ENCODE assay signal across 9 cellular contexts in genomic region chr19:13104848-13105646, GRCh38. TPM values are rescaled to one million over a fixed set of nuclear protein-coding genes. Genes with fewer than 3 reads are reported as not detected.
DNase-seq lines count a peak whose midpoint lies in the region; ATAC-seq and TF ChIP-seq lines count a peak whose summit lies in the region.
"Had no signal": no experiment of that assay in that cellular context is flagged by ENCODE, and none has a peak within 500 bp of the region (broad histone marks: within the 10 kb centered on the region; RNA-seq: fewer than 3 reads in every experiment).

No MANE protein-coding gene starts in this region.

- TSS peak; percentile 49 for BruUV-seq in PC-3 (replicated peaks; lab: Mats Ljungman, UMichigan)

- H3K4me2 ChIP-seq in SK-N-SH (no peak overlapping the region), PC-3 (ENCODE audit: low read length) (peak overlapping the region; percentile 52)

- H3K9ac ChIP-seq in SK-N-SH (no peak overlapping the region), PC-3 (ENCODE audit: low read length) (0 out of 2 replicates have a peak overlapping the region, but pooled peaks have one; percentile 14)

- ATAC-seq in SK-N-SH treated with all-trans-retinoic acid at 6 μM for 48 hours (no peak), PC-3 (peak; percentile 11; the same call in 1 of the 2 replicates), HG02678 (IDR thresholded peaks at IDR 0.05; ENCODE audit: unreplicated experiment) (no peak), HG03196 (IDR thresholded peaks at IDR 0.05; ENCODE audit: unreplicated experiment) (no peak)
- peak; percentile 5 for ATAC-seq in stimulated activated naive CD8-positive, alpha-beta T cell treated with anti-CD3 and anti-CD28 coated beads, Interleukin-15, Interleukin-2, amounts not matched to agents 100 U/mL and 50 U/mL, for 24 hours

- no peak for TF ChIP-seq RAD21 in SK-N-SH (IDR thresholded peaks at IDR 0.05; ENCODE audit: low read length)

- H3K79me2 ChIP-seq in SK-N-SH (ENCODE audit: insufficient read depth) (peaks cover 12% of the 10 kb centered on the region; the same call in 1 of the 2 replicates), PC-3 (ENCODE audit: low read length) (no peaks in the 10 kb centered on the region)

- H3K4me3 ChIP-seq in SK-N-SH (ENCODE audit: low read depth in 2 of 2, low read length in 1 of 2), result no peak overlapping the region
- peak overlapping the region; percentile 57 for H3K4me3 ChIP-seq in PC-3 (ENCODE audit: low read length)
- peak overlapping the region in 35 of 59 donors; percentile 1 to 41 (median 20) for H3K4me3 ChIP-seq in dorsolateral prefrontal cortex

- H2AFZ ChIP-seq in SK-N-SH (ENCODE audit: low read depth), result no peak overlapping the region
- H2AFZ ChIP-seq in PC-3 (ENCODE audit: low read length), result peak overlapping the region; percentile 70

- H3K27ac ChIP-seq in SK-N-SH (ENCODE audit: low read depth in 2 of 2, low read length in 1 of 2) (no peak overlapping the region), PC-3 (ENCODE audit: low read length) (no peak overlapping the region), dorsolateral prefrontal cortex (peak overlapping the region in 54 of 59 donors; percentile 4 to 94 (median 73))

- CTCF ChIA-PET in SK-N-SH (lab: Yijun Ruan, JAX), result interaction anchor here (0.9 to 9.5 kb wide), 16 partner anchors 11 to 141 kb away, joined by 3 to 76 read pairs (median 4); partner anchors contain the start of genes IER2, NACC1 and STX10
- CTCF ChIA-PET in PC-3 (lab: Charles Lee), result interaction anchor here (0.6 to 2.3 kb wide), 4 partner anchors 11 to 140 kb away, joined by 8 to 16 read pairs (median 10); no protein-coding TSS in a partner anchor

- WGBS in SK-N-SH (ENCODE audit: low lambda C conversion rate), result 98% methylated on average over 19 of the region's 26 CpGs

- H3K9me3 ChIP-seq in SK-N-SH (no peaks in the 10 kb centered on the region), PC-3 (ENCODE audit: low read length) (no peaks in the 10 kb centered on the region)

- no peak for TF ChIP-seq CTCF in SK-N-SH (IDR thresholded peaks at IDR 0.05)
- peak; percentile 49; the same call in 1 of the 2 replicates for TF ChIP-seq CTCF in PC-3 (conservative IDR thresholded peaks at IDR 0.05; ENCODE audit: low read depth, low read length)
- TF ChIP-seq CTCF in dorsolateral prefrontal cortex (IDR thresholded peaks at IDR 0.05 in 54 of 56, conservative IDR thresholded peaks at IDR 0.05 in 2 of 56; ENCODE audit: low read depth in 1 of 56, partially characterized antibody in 56 of 56), result peak in 8 of 56 donors; percentile 2 to 28 (median 6)

- intact Hi-C loops in PC-3 (cut with micrococcal nuclease) (loop anchor here (5.0 kb wide), 1 partner anchor 47 kb away; the partner anchor contains the start of genes IER2 and STX10), dorsolateral prefrontal cortex (cut with DNase I) (no loop called here)

- H3K9me2 ChIP-seq in SK-N-SH, result no peaks in the 10 kb centered on the region
- H3K9me2 ChIP-seq in PC-3 (replicated peaks; ENCODE audit: low read length), result no peaks in the 10 kb centered on the region

- H4K20me1 ChIP-seq in SK-N-SH (ENCODE audit: insufficient read depth), result no peaks in the 10 kb centered on the region
- no peaks in the 10 kb centered on the region for H4K20me1 ChIP-seq in PC-3 (ENCODE audit: low read length)

- H3K27me3 ChIP-seq in SK-N-SH (ENCODE audit: insufficient read depth) (no peaks in the 10 kb centered on the region), PC-3 (ENCODE audit: low read length) (no peaks in the 10 kb centered on the region), dorsolateral prefrontal cortex (no peaks in the 10 kb centered on the region)

- DNase-seq in SK-N-SH (no peak), PC-3 (no peak), dorsolateral prefrontal cortex (no peak), islet precursor cell (no peak)
- DNase-seq in stimulated activated naive CD8-positive, alpha-beta T cell treated with anti-CD3 and anti-CD28 coated beads, Interleukin-15, Interleukin-2, amounts not matched to agents 100 U/mL and 50 U/mL, for 24 hours, result peak; percentile 43
- DNase-seq: NCI-H187 treated with DMSO at 0.1 percent for 48 hours had no signal

- POLR2A ChIA-PET in SK-N-SH (lab: Yijun Ruan, JAX), result interaction anchor here (0.5 to 1.6 kb wide), 3 partner anchors 13 to 140 kb away, joined by 3 read pairs; partner anchors contain the start of gene NACC1
- POLR2A ChIA-PET in PC-3 (lab: Charles Lee; ENCODE audit: unreplicated experiment), result interaction anchor here (0.6 to 0.8 kb wide), 3 partner anchors 11 to 127 kb away, joined by 3 to 17 read pairs (median 6); no protein-coding TSS in a partner anchor

- H3F3A ChIP-seq in SK-N-SH (replicated peaks; ENCODE audit: insufficient read depth), result peaks cover 5% of the 10 kb centered on the region
- no peaks in the 10 kb centered on the region for H3F3A ChIP-seq in PC-3 (ENCODE audit: low read length, unreplicated experiment)

- H3K36me3 ChIP-seq in SK-N-SH (replicated peaks in 1 of 2; ENCODE audit: control insufficient read depth in 1 of 2, insufficient read depth in 2 of 2, low read length in 1 of 2), result peaks cover 4 to 11% of the 10 kb centered on the region in 2 experiments
- H3K36me3 ChIP-seq in PC-3 (ENCODE audit: low read depth, low read length), result peaks cover 9% of the 10 kb centered on the region; the same call in 1 of the 2 replicates

- TF ChIP-seq EP300 in SK-N-SH (IDR thresholded peaks at IDR 0.05; ENCODE audit: borderline replicate concordance in 1 of 2, low read depth in 1 of 2, low read length in 1 of 2), result no peak

- peaks cover 0 to 24% of the 10 kb centered on the region in 2 experiments; a peak in 3 of 4 replicates for H3K4me1 ChIP-seq in SK-N-SH (ENCODE audit: control insufficient read depth in 1 of 2, insufficient read depth in 2 of 2, low read depth in 1 of 2, low read length in 1 of 2)
- peaks cover 10% of the 10 kb centered on the region; the same call in 1 of the 2 replicates for H3K4me1 ChIP-seq in PC-3 (ENCODE audit: insufficient read depth, low read length)

TF ChIP-seq in SK-N-SH, 30 proteins besides CTCF, POLR2A, EP300 and RAD21:
- TF ChIP-seq ELF1 (IDR thresholded peaks at IDR 0.05) (no peak), POLR2AphosphoS5 (IDR thresholded peaks at IDR 0.05; ENCODE audit: low read depth, low read length) (0 out of 2 replicates have a peak, but pooled peaks have one; percentile 16)

TF ChIP-seq in SK-N-SH treated with all-trans-retinoic acid at 6 μM for 48 hours, 23 proteins besides CTCF, POLR2A, EP300 and RAD21 (continues in another document):
- no peak for TF ChIP-seq TOX (CRISPR knock-in tag; IDR thresholded peaks at IDR 0.05; ENCODE audit: borderline replicate concordance)
- no peak for TF ChIP-seq ZFP30 (CRISPR knock-in tag; IDR thresholded peaks at IDR 0.05)
- no peak for TF ChIP-seq ESRRG (CRISPR knock-in tag; IDR thresholded peaks at IDR 0.05)
- TF ChIP-seq PPARA (CRISPR knock-in tag; IDR thresholded peaks at IDR 0.05; ENCODE audit: borderline replicate concordance), result no peak
- no peak for TF ChIP-seq SNAI2 (CRISPR knock-in tag; IDR thresholded peaks at IDR 0.05)
- TF ChIP-seq BACH2 (CRISPR knock-in tag; IDR thresholded peaks at IDR 0.05; ENCODE audit: borderline replicate concordance), result no peak
- TF ChIP-seq ARNTL (CRISPR knock-in tag; IDR thresholded peaks at IDR 0.05; ENCODE audit: borderline replicate concordance, low read depth), result no peak
- TF ChIP-seq GLIS3 (CRISPR knock-in tag; IDR thresholded peaks at IDR 0.05), result no peak
- no peak for TF ChIP-seq ZNF8 (CRISPR knock-in tag; IDR thresholded peaks at IDR 0.05)
- no peak for TF ChIP-seq CREB5 (CRISPR knock-in tag; IDR thresholded peaks at IDR 0.05; ENCODE audit: low read depth)

RNA-seq across cellular contexts. Expression of gene LYL1, which starts 2.4 kb away (rescaled TPM):
- polyA plus RNA-seq in SK-N-SH (2012; rRNA removed), result 1.1 and 2.2 TPM in 2 replicates
- 0.80 and 1.8 TPM in 2 replicates for polyA plus RNA-seq in SK-N-SH (2012; cell fraction: cytosol; rRNA removed)
- polyA plus RNA-seq in SK-N-SH (2012; cell fraction: nucleus; rRNA removed), result 3.7 and 4.9 TPM in 2 replicates
- total RNA-seq in PC-3 (2014; rRNA removed) (3.3 and 12.0 TPM in 2 replicates), dorsolateral prefrontal cortex (10 to 100 TPM in 2 of 120 experiments, 1 to 10 TPM in 118; 1.0 to 11.8 (median 4.5) TPM)

RNA-seq across cellular contexts. Expression of gene TRMT1, which starts 11.5 kb away (rescaled TPM):
- polyA plus RNA-seq in SK-N-SH (2012; rRNA removed), result 60.9 and 64.9 TPM in 2 replicates
- polyA plus RNA-seq in SK-N-SH (2012; cell fraction: cytosol; rRNA removed), result 15.7 and 22.8 TPM in 2 replicates
- 485 and 635 TPM in 2 replicates for polyA plus RNA-seq in SK-N-SH (2012; cell fraction: nucleus; rRNA removed)
- total RNA-seq in PC-3 (2014; rRNA removed) (91.8 and 117 TPM in 2 replicates), dorsolateral prefrontal cortex (10 to 100 TPM; 30.6 to 70.9 (median 40.8) TPM)

RNA-seq across cellular contexts. Expression of gene NACC1, which starts 13.0 kb away (rescaled TPM):
- polyA plus RNA-seq in SK-N-SH (2012; rRNA removed), result 72.8 and 127 TPM in 2 replicates
- polyA plus RNA-seq in SK-N-SH (2012; cell fraction: cytosol; rRNA removed), result 36.3 and 58.8 TPM in 2 replicates
- 107 and 113 TPM in 2 replicates for polyA plus RNA-seq in SK-N-SH (2012; cell fraction: nucleus; rRNA removed)
- total RNA-seq in PC-3 (2014; rRNA removed) (266 and 337 TPM in 2 replicates), dorsolateral prefrontal cortex (100 to 1,000 TPM in 5 of 120 experiments, 10 to 100 TPM in 115; 54.8 to 122 (median 79.3) TPM)

RNA-seq across cellular contexts. Expression of gene STX10, which starts 45.1 kb away (rescaled TPM):
- polyA plus RNA-seq in SK-N-SH (2012; rRNA removed), result 143 and 163 TPM in 2 replicates
- polyA plus RNA-seq in SK-N-SH (2012; cell fraction: cytosol; rRNA removed), result 105 and 124 TPM in 2 replicates
- polyA plus RNA-seq in SK-N-SH (2012; cell fraction: nucleus; rRNA removed), result 322 and 532 TPM in 2 replicates
- total RNA-seq in PC-3 (2014; rRNA removed) (179 and 243 TPM in 2 replicates), dorsolateral prefrontal cortex (10 to 100 TPM; 21.7 to 50.2 (median 33.8) TPM)

RNA-seq across cellular contexts. Expression of gene IER2, which starts 45.2 kb away (rescaled TPM):
- polyA plus RNA-seq in SK-N-SH (2012; rRNA removed), result 55.7 and 115 TPM in 2 replicates
- polyA plus RNA-seq in SK-N-SH (2012; cell fraction: cytosol; rRNA removed), result 56.1 and 82.2 TPM in 2 replicates
- polyA plus RNA-seq in SK-N-SH (2012; cell fraction: nucleus; rRNA removed), result 210 and 342 TPM in 2 replicates
- total RNA-seq in PC-3 (2014; rRNA removed) (155 and 191 TPM in 2 replicates), dorsolateral prefrontal cortex (10 to 100 TPM; 15.7 to 43.8 (median 25.6) TPM)

Comparison
In these comparisons a context has a peak if more than half of its experiments do, and no peak if none do; other contexts are left out.
1. H3K27ac ChIP-seq: peak in dorsolateral prefrontal cortex (54 of 59); none in SK-N-SH (0 of 2) and PC-3 (single experiment).
2. H3K4me3 ChIP-seq: peak in PC-3 (single experiment) and dorsolateral prefrontal cortex (35 of 59); none in SK-N-SH (0 of 2).
3. ATAC-seq: peak in PC-3 (single experiment) and stimulated activated naive CD8-positive, alpha-beta T cell treated with anti-CD3 and anti-CD28 coated beads, Interleukin-15, Interleukin-2, amounts not matched to agents 100 U/mL and 50 U/mL, for 24 hours (single experiment); none in SK-N-SH treated with all-trans-retinoic acid at 6 μM for 48 hours (single experiment), HG02678 (single experiment) and HG03196 (single experiment).